ENCODE assay signal across 21 cellular contexts in the genomic region with DNA sequence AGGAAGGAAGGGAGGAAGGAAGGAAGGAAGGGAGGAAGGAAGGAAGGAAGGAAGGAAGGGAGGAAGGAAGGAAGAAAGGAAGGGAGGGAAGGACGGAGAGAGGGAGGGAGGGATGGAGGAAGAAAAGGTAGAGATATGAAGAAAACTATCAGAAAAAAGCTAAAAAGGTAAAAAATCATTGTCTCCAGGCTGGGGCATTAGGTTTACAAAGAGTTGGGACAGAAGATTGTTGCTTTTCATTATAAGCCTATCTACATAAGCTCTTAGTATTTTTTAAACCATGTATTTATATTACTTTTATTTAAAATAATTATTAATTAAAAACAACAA. TPM values are rescaled to one million over a fixed set of nuclear protein-coding genes. Genes with fewer than 3 reads are reported as not detected.
DNase-seq lines count a peak whose midpoint lies in the region; ATAC-seq and TF ChIP-seq lines count a peak whose summit lies in the region.
"Had no signal": no experiment of that assay in that cellular context is flagged by ENCODE, and none has a peak within 500 bp of the region (broad histone marks: within the 10 kb centered on the region; RNA-seq: fewer than 3 reads in every experiment).

No MANE protein-coding gene starts in this region.

- H2AFZ ChIP-seq in H9 (ENCODE audit: low read length) = no peak overlapping the region

- no peaks in the 10 kb centered on the region for H3K79me1 ChIP-seq in H9 (ENCODE audit: insufficient read depth, low read depth, low read length, poor library complexity, severe bottlenecking)

- no peak for TF ChIP-seq POLR2A in lower leg skin (IDR thresholded peaks at IDR 0.05)

- H4K20me1 ChIP-seq in H9 (ENCODE audit: control insufficient read depth, insufficient read depth, insufficient read length) = no peaks in the 10 kb centered on the region

- H3T11ph ChIP-seq in H9 (ENCODE audit: low read length) = no peak overlapping the region

- H3K79me2 ChIP-seq in H9 (ENCODE audit: insufficient read depth, low read length) = no peaks in the 10 kb centered on the region

- H4K91ac ChIP-seq in H9 (ENCODE audit: insufficient read length, low read depth, low read length) = no peak overlapping the region

- H3K27me3 ChIP-seq in H9 (ENCODE audit: insufficient read depth, low read length) (no peaks in the 10 kb centered on the region), HUES48 (ENCODE audit: control insufficient read depth, insufficient read depth, low read length) (no peaks in the 10 kb centered on the region), iPS DF 6.9 (ENCODE audit: control insufficient read depth, insufficient read depth, low read length) (no peaks in the 10 kb centered on the region)

- H2BK120ac ChIP-seq in H9 (ENCODE audit: low read depth, low read length, poor library complexity, severe bottlenecking) = no peak overlapping the region

- H3K56ac ChIP-seq in H9 (ENCODE audit: insufficient read length, low read depth, low read length) = no peak overlapping the region

- CTCF ChIA-PET in WTC11 (lab: Charles Lee) = interaction anchor here (0.6 to 2.9 kb wide), 7 partner anchors 8 to 195 kb away, joined by 3 to 14 read pairs (median 3); partner anchors contain the start of gene CDA

- H2AK5ac ChIP-seq in H9 (ENCODE audit: insufficient read length, low read length) = no peak overlapping the region

- H3K9me3 ChIP-seq in H9 (ENCODE audit: control insufficient read depth, low read depth, low read length) (peaks cover 12% of the 10 kb centered on the region), HUES48 (ENCODE audit: control insufficient read depth, insufficient read depth, low read length) (peaks cover 10% of the 10 kb centered on the region), iPS DF 6.9 (ENCODE audit: control insufficient read depth, insufficient read depth, low read length) (no peaks in the 10 kb centered on the region)

- H3K36me3 Mint-ChIP-seq in H9 (ENCODE audit: insufficient read depth in 1 of 3, low read depth in 3 of 3) = peaks cover 0 to 27% (median 19%) of the 10 kb centered on the region in 3 experiments; a peak in 6 of 7 replicates
- H3K36me3 Mint-ChIP-seq in WTC11 = peaks cover 35% of the 10 kb centered on the region

- H3K23me2 ChIP-seq in H9 (ENCODE audit: insufficient read length, low read depth, low read length, poor library complexity, severe bottlenecking) = no peaks in the 10 kb centered on the region

- H3K4me3 Mint-ChIP-seq in H9 = no peak overlapping the region; a peak in 1 of 5 replicates
- no peak overlapping the region for H3K4me3 Mint-ChIP-seq in WTC11
- H3K4me3 Mint-ChIP-seq: CD4-positive, alpha-beta memory T cell; HFFc6 had no signal

- H3K9ac ChIP-seq in H9 (ENCODE audit: extremely low read depth, insufficient read length, low read length) (no peak overlapping the region), HUES48 (ENCODE audit: low read depth, low read length) (peak overlapping the region; percentile 24; the same call in 1 of the 2 replicates)

- no peaks in the 10 kb centered on the region; the same call in 1 of the 2 replicates for H3K27me3 Mint-ChIP-seq in H9 (ENCODE audit: low read depth)
- H3K27me3 Mint-ChIP-seq in WTC11 (ENCODE audit: low read depth) = peaks cover 7% of the 10 kb centered on the region

- H3K27ac Mint-ChIP-seq in H9 (peak overlapping the region in 1 of 3 experiments; percentile 94; a peak in 2 of 7 replicates), WTC11 (no peak overlapping the region; the same call in 1 of the 2 replicates)
- H3K27ac Mint-ChIP-seq: CD4-positive, alpha-beta memory T cell; HFFc6 had no signal

- peaks cover 24 to 29% of the 10 kb centered on the region in 2 experiments for H3K9me3 Mint-ChIP-seq in H9
- H3K9me3 Mint-ChIP-seq in WTC11 = peaks cover 38% of the 10 kb centered on the region
- H3K9me3 Mint-ChIP-seq: HFFc6 had no signal

- H3K36me3 ChIP-seq in HUES48 (ENCODE audit: control insufficient read depth, insufficient read depth, low read length) = no peaks in the 10 kb centered on the region
- no peaks in the 10 kb centered on the region for H3K36me3 ChIP-seq in iPS DF 6.9 (ENCODE audit: control insufficient read depth, insufficient read depth, low read length)

- H2BK12ac ChIP-seq in H9 (ENCODE audit: insufficient read length, low read depth, low read length) = no peak overlapping the region

- H3K27ac ChIP-seq in H9 (ENCODE audit: insufficient read length, low read depth, low read length) (peak overlapping the region; percentile 55), HUES48 (ENCODE audit: low read depth, low read length) (no peak overlapping the region), iPS DF 6.9 (ENCODE audit: low read length) (peak overlapping the region; percentile 59)

- no peak overlapping the region for H3K14ac ChIP-seq in H9 (ENCODE audit: insufficient read depth, low read length)

- ATAC-seq in WTC11 (no peak), sciatic nerve (no peak), HG03196 (IDR thresholded peaks at IDR 0.05; ENCODE audit: unreplicated experiment) (no peak)
- ATAC-seq: HCT116 had no signal

- no peak for DNase-seq in H9
- no peak for DNase-seq in WTC11 (ENCODE audit: low spot score)
- no peak for DNase-seq in iPS DF 6.9 (ENCODE audit: low read depth, low spot score)
- no peak for DNase-seq in lower leg skin (ENCODE audit: low spot score in 2 of 2)
- no peak for DNase-seq in sciatic nerve (ENCODE audit: low spot score)
- DNase-seq in HuH-7 (ENCODE audit: low spot score) = no peak
- DNase-seq: C1 segment of cervical spinal cord; Calu3; CD4-positive, alpha-beta memory T cell; COR-L47; DMS53; DMS79 treated with DMSO at 0.1 percent for 48 hours; GF-D8; GOT3; H7; HFFc6 had no signal

- POLR2A ChIA-PET in WTC11 (lab: Charles Lee) = no interaction called here

- H3K4me3 ChIP-seq in HUES48 (ENCODE audit: low read depth, low read length) (no peak overlapping the region), iPS DF 6.9 (ENCODE audit: low read length) (no peak overlapping the region), lower leg skin (ENCODE audit: low read depth, poor library complexity, severe bottlenecking) (no peak overlapping the region)

- no peak overlapping the region for H2BK5ac ChIP-seq in H9 (ENCODE audit: insufficient read length, low read length)

- H3K4ac ChIP-seq in H9 (ENCODE audit: low read depth, low read length) = no peak overlapping the region

- WGBS in H9 (ENCODE audit: extremely low coverage, insufficient read length, low lambda C conversion rate) = 83% methylated on average over 1 of the region's 1 CpG
- WGBS in iPS DF 6.9 (ENCODE audit: insufficient coverage, insufficient read length) = 86% methylated on average over 1 of the region's 1 CpG
- 48 to 70% methylated on average over 1 of the region's 1 CpG for WGBS in lower leg skin, 2 donors

- TF ChIP-seq CTCF in H9 (conservative IDR thresholded peaks at IDR 0.05) (no peak), WTC11 (IDR thresholded peaks at IDR 0.05) (no peak), lower leg skin (IDR thresholded peaks at IDR 0.05) (no peak)

- H3K18ac ChIP-seq in H9 (ENCODE audit: insufficient read length, low read depth, low read length) = no peak overlapping the region

- intact Hi-C loops in lower leg skin (cut with DNase I; ENCODE audit: low total_unique reads) = no loop called here
- intact Hi-C loops in sciatic nerve (cut with DNase I) = no loop called here

- H3K4me1 Mint-ChIP-seq in H9 = peaks cover 39 to 40% of the 10 kb centered on the region in 2 experiments
- H3K4me1 Mint-ChIP-seq in WTC11 = peaks cover 41% of the 10 kb centered on the region
- H3K4me1 Mint-ChIP-seq: CD4-positive, alpha-beta memory T cell had no signal

- no peak overlapping the region for H2BK20ac ChIP-seq in H9 (ENCODE audit: low read depth, low read length, poor library complexity, severe bottlenecking)

- peak overlapping the region; percentile 28 for H3K4me2 ChIP-seq in H9 (ENCODE audit: insufficient read depth, insufficient read length, low read length)

- no peak overlapping the region for H3K23ac ChIP-seq in H9 (ENCODE audit: insufficient read length, low read depth, low read length)

- H4K5ac ChIP-seq in H9 (ENCODE audit: insufficient read length, low read depth, low read length) = peak overlapping the region; percentile 36

- no peak overlapping the region for H4K8ac ChIP-seq in H9 (replicated peaks; ENCODE audit: insufficient read length, low read depth, low read length)

- H3K4me1 ChIP-seq in H9 (ENCODE audit: insufficient read depth, low read length) (peaks cover 6% of the 10 kb centered on the region; the same call in 1 of the 2 replicates), HUES48 (ENCODE audit: control insufficient read depth, insufficient read depth, low read length) (peaks cover 17% of the 10 kb centered on the region), iPS DF 6.9 (ENCODE audit: control insufficient read depth, insufficient read depth, low read length) (peaks cover 5% of the 10 kb centered on the region; the same call in 1 of the 2 replicates)

- no peak overlapping the region for H2BK15ac ChIP-seq in H9 (ENCODE audit: low read depth, low read length)

TF ChIP-seq in WTC11, 78 proteins besides CTCF, POLR2A, EP300 and RAD21:
- TF ChIP-seq NFATC4 (CRISPR knock-in tag; IDR thresholded peaks at IDR 0.05) (no peak), SP1 (CRISPR knock-in tag; conservative IDR thresholded peaks at IDR 0.05) (no peak)
- TF ChIP-seq, protein P1, sequence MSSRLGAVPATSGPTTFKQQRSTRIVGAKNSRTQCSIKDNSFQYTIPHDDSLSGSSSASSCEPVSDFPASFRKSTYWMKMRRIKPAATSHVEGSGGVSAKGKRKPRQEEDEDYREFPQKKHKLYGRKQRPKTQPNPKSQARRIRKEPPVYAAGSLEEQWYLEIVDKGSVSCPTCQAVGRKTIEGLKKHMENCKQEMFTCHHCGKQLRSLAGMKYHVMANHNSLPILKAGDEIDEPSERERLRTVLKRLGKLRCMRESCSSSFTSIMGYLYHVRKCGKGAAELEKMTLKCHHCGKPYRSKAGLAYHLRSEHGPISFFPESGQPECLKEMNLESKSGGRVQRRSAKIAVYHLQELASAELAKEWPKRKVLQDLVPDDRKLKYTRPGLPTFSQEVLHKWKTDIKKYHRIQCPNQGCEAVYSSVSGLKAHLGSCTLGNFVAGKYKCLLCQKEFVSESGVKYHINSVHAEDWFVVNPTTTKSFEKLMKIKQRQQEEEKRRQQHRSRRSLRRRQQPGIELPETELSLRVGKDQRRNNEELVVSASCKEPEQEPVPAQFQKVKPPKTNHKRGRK (CRISPR knock-in tag; IDR thresholded peaks at IDR 0.05; ENCODE audit: borderline replicate concordance) = 0 out of 2 replicates have a peak, but pooled peaks have one; percentile 52

RNA-seq across cellular contexts. Expression of gene PINK1, which starts 7.2 kb away (rescaled TPM):
- total RNA-seq in H9 (2021) (17.0 and 18.2 TPM in 2 replicates), WTC11 (2021) (34.7 to 47.7 TPM (median 35.1 TPM) in 3 replicates), lower leg skin (100 to 1,000 TPM; 149 to 173 (median 161) TPM), sciatic nerve (72.3 TPM)

RNA-seq across cellular contexts. Expression of gene DDOST, which starts 35.1 kb away (rescaled TPM):
- total RNA-seq in H9 (2021) (255 and 269 TPM in 2 replicates), WTC11 (2021) (299 to 306 TPM (median 300 TPM) in 3 replicates), lower leg skin (100 to 1,000 TPM in 2 of 4 donors, 10 to 100 TPM in 2; 72.4 to 146 (median 113) TPM), sciatic nerve (103 TPM)

RNA-seq across cellular contexts. Expression of gene CDA, which starts 37.2 kb away (rescaled TPM):
- total RNA-seq in H9 (2021) = 6.5 and 7.0 TPM in 2 replicates
- total RNA-seq in WTC11 (2021) = 7.3 to 12.5 TPM (median 7.5 TPM) in 3 replicates
- 10 to 100 TPM in 3 of 4 donors, 1 to 10 TPM in 1; 5.3 to 24.1 (median 18.5) TPM for total RNA-seq in lower leg skin
- 4.3 TPM for total RNA-seq in sciatic nerve
- total RNA-seq: A673; CD4-positive, alpha-beta memory T cell; G401 had no signal
